Comparison of ENCODE assay signal across 22 cellular contexts in the genomic region with DNA sequence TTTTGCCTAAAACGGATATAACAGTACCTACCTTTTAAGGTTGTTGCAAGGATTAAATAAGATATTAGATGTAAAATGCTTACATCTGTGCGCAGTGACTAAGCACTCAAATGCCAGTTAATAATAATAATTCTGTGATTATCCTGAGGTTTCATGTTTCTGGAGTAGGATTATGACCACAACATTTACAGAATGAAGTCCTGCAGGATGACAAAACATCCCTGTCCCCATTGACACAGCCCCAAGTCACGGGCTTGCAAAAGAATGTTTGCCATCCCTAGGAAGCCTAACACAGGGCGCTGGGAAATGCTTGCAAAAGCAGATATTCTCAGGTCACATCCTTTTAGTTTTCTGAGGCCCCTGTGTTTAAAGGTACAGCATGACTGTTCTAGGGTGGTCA. TPM values are rescaled to one million over a fixed set of nuclear protein-coding genes. Genes with fewer than 3 reads are reported as not detected.
DNase-seq lines count a peak whose midpoint lies in the region; ATAC-seq, FAIRE-seq and TF ChIP-seq lines count a peak whose summit lies in the region.
"Had no signal": no experiment of that assay in that cellular context is flagged by ENCODE, and none has a peak within 500 bp of the region (broad histone marks: within the 10 kb centered on the region; RNA-seq: fewer than 3 reads in every experiment).

No MANE protein-coding gene starts in this region.

- H3K4me3 ChIP-seq in BLaER1 (no peak overlapping the region), GM12878 (no peak overlapping the region), MM.1S (ENCODE audit: low read length) (no peak overlapping the region), MG63 (no peak overlapping the region)
- H3K4me3 ChIP-seq: skin epidermis, stomach, uterus had no signal

- H3K9me2 ChIP-seq in MM.1S (replicated peaks; ENCODE audit: insufficient read depth, low read length), result no peaks in the 10 kb centered on the region

- in situ Hi-C loops in GM12878 (cut with MboI), result no loop called here

- H4K20me1 ChIP-seq in BLaER1, result peaks cover 100% of the 10 kb centered on the region
- no peaks in the 10 kb centered on the region for H4K20me1 ChIP-seq in GM12878 (ENCODE audit: control insufficient read depth, insufficient read depth)
- H4K20me1 ChIP-seq in MM.1S (ENCODE audit: insufficient read depth, low read length), result no peaks in the 10 kb centered on the region

- RAD21 ChIA-PET in GM12878 (lab: Charles Lee; ENCODE audit: unreplicated experiment), result interaction anchor here (0.8 to 4.3 kb wide), 6 partner anchors 8 to 38 kb away, joined by 3 to 59 read pairs (median 11); a partner anchor contains a TSS

- FAIRE-seq in GM12878 (lab: Jason Lieb, UNC), result no peak
- FAIRE-seq: bronchial epithelial cell had no signal

- CTCF ChIA-PET in GM12878 (lab: Yijun Ruan, JAX), result interaction anchor here (1.4 to 2.3 kb wide), 5 partner anchors 15 to 27 kb away, joined by 3 to 11 read pairs (median 5); no protein-coding TSS in a partner anchor

- H3K9me3 Mint-ChIP-seq in memory B cell, result no peaks in the 10 kb centered on the region
- H3K9me3 Mint-ChIP-seq: activated naive CD4-positive, alpha-beta T cell treated with anti-CD3 and anti-CD28 coated beads, Interleukin-2, amount 50 U/mL, for 72 hours; neural crest cell had no signal

- BruUV-seq in GM12878 (replicated peaks; lab: Mats Ljungman, UMichigan), result no TSS peak

- SMC1A ChIA-PET in GM12878 (lab: Charles Lee; ENCODE audit: uncharacterized antibody, unreplicated experiment), result interaction anchor here (1.3 to 17.8 kb wide), 5 partner anchors 14 to 63 kb away, joined by 5 to 336 read pairs (median 30); no protein-coding TSS in a partner anchor

- no peak overlapping the region for H3K9ac ChIP-seq in BLaER1
- H3K9ac ChIP-seq in GM12878 (ENCODE audit: control insufficient read depth, insufficient read depth, low read length), result no peak overlapping the region
- H3K9ac ChIP-seq in MM.1S (ENCODE audit: low read length), result no peak overlapping the region

- no peaks in the 10 kb centered on the region for H3F3A ChIP-seq in MM.1S (ENCODE audit: insufficient read depth, low read length)

- TF ChIP-seq POLR2A in GM12878 (IDR thresholded peaks at IDR 0.05; ENCODE audit: low read depth, low read length), result no peak

- peak overlapping the region; percentile 92 for H3K27ac Mint-ChIP-seq in memory B cell

- H3K27ac ChIP-seq in BLaER1 (no peak overlapping the region), GM12878 (ENCODE audit: control insufficient read depth, insufficient read depth) (peak overlapping the region; percentile 56), MM.1S (ENCODE audit: low read length) (no peak overlapping the region)
- H3K27ac ChIP-seq: foreskin keratinocyte, uterus had no signal

- DNase-seq in HCEC 1CT (peak; percentile 64), GM12878 (ENCODE audit: low read depth, low spot score) (no peak), memory B cell (ENCODE audit: low spot score in 2 of 2) (no peak), SW480 (ENCODE audit: low spot score) (no peak), MM.1S (no peak), MG63 (no peak)
- DNase-seq: activated CD4-positive, CD25-positive, alpha-beta regulatory T cell; activated CD8-positive, alpha-beta memory T cell treated with anti-CD3 and anti-CD28 coated beads, Interleukin-2, amount 50 U/mL, for 4 hours; effector CD8-positive, alpha-beta T cell; foreskin keratinocyte; KG1; NCI-H146; stomach; uterus had no signal

- no peak for ATAC-seq in GM12878
- ATAC-seq in memory B cell (ENCODE audit: low read depth), result no peak
- ATAC-seq in HG02610 (IDR thresholded peaks at IDR 0.05; ENCODE audit: unreplicated experiment), result no peak
- ATAC-seq: activated naive CD4-positive, alpha-beta T cell treated with anti-CD3 and anti-CD28 coated beads, Interleukin-2, amount 50 U/mL, for 72 hours; foreskin keratinocyte; Panc1 had no signal

- H3K9me3 ChIP-seq in BLaER1 (no peaks in the 10 kb centered on the region), GM12878 (replicated peaks; ENCODE audit: control insufficient read depth, insufficient read depth, low read length) (no peaks in the 10 kb centered on the region), MM.1S (replicated peaks; ENCODE audit: insufficient read depth, low read length) (no peaks in the 10 kb centered on the region), MG63 (no peaks in the 10 kb centered on the region)
- H3K9me3 ChIP-seq: stomach, uterus had no signal

- no peak for TF ChIP-seq RAD21 in GM12878 (IDR thresholded peaks at IDR 0.05; ENCODE audit: insufficient read depth, low read depth, low read length)

- peaks cover 97% of the 10 kb centered on the region for H3K4me1 ChIP-seq in BLaER1
- peaks cover 79% of the 10 kb centered on the region for H3K4me1 ChIP-seq in GM12878 (ENCODE audit: control insufficient read depth, insufficient read depth, low read length)
- peaks cover 15% of the 10 kb centered on the region for H3K4me1 ChIP-seq in MM.1S (ENCODE audit: low read length)
- H3K4me1 ChIP-seq: foreskin keratinocyte had no signal

- H2AFZ ChIP-seq in GM12878 (ENCODE audit: control insufficient read depth, low read depth, low read length), result no peak overlapping the region
- H2AFZ ChIP-seq in MM.1S (ENCODE audit: low read length), result no peak overlapping the region

- intact Hi-C loops in GM12878 (cut with micrococcal nuclease; ENCODE audit: unreplicated experiment), result no loop called here

- H3K79me2 ChIP-seq in GM12878 (ENCODE audit: control insufficient read depth, insufficient read depth, low read length), result peaks cover 98% of the 10 kb centered on the region
- H3K79me2 ChIP-seq in MM.1S (ENCODE audit: low read length), result peaks cover 99% of the 10 kb centered on the region

- POLR2A ChIA-PET in GM12878 (lab: Charles Lee), result interaction anchor here (0.6 to 4.5 kb wide), 4 partner anchors 14 to 45 kb away, joined by 3 to 40 read pairs (median 10); no protein-coding TSS in a partner anchor

- H3K27me3 ChIP-seq in BLaER1 (no peaks in the 10 kb centered on the region), GM12878 (replicated peaks in 1 of 2; ENCODE audit: control insufficient read depth in 2 of 2, insufficient read depth in 2 of 2, low read length in 1 of 2) (no peaks in the 10 kb centered on the region), MM.1S (replicated peaks; ENCODE audit: insufficient read depth, low read length) (no peaks in the 10 kb centered on the region), MG63 (no peaks in the 10 kb centered on the region)
- H3K27me3 ChIP-seq: foreskin keratinocyte, stomach, uterus had no signal

- H3K4me1 Mint-ChIP-seq in memory B cell, result peaks cover 74% of the 10 kb centered on the region

- 71% methylated on average over 4 of the region's 4 CpGs for WGBS in GM12878 (ENCODE audit: insufficient coverage, insufficient replicate concordance, low lambda C conversion rate, missing lambda C conversion rate)

- no peak for TF ChIP-seq EP300 in GM12878 (IDR thresholded peaks at IDR 0.05; ENCODE audit: borderline replicate concordance in 1 of 2, control insufficient read depth in 1 of 2, low read depth in 2 of 2, low read length in 2 of 2)

- no peak overlapping the region for H3K4me3 Mint-ChIP-seq in memory B cell
- H3K4me3 Mint-ChIP-seq: neural crest cell had no signal

- peaks cover 2% of the 10 kb centered on the region for H3K36me3 Mint-ChIP-seq in memory B cell

- TF ChIP-seq CTCF in GM12878 (IDR thresholded peaks at IDR 0.05 in 2 of 3, conservative IDR thresholded peaks at IDR 0.05 in 1 of 3; ENCODE audit: control insufficient read depth in 2 of 3, extremely low read depth in 1 of 3, insufficient read depth in 1 of 3, low read depth in 3 of 3, low read length in 3 of 3) (no peak), MM.1S (IDR thresholded peaks at IDR 0.05; ENCODE audit: low read length) (no peak)

- H3K27me3 Mint-ChIP-seq in memory B cell, result no peaks in the 10 kb centered on the region

- 0 out of 2 replicates have a peak, but pooled peaks cover 7% of the 10 kb centered on the region for H3K36me3 ChIP-seq in BLaER1
- H3K36me3 ChIP-seq in GM12878 (ENCODE audit: control insufficient read depth in 2 of 2, insufficient read depth in 2 of 2, low read length in 1 of 2), result peaks cover 0 to 6% of the 10 kb centered on the region in 2 experiments; a peak in 3 of 4 replicates
- H3K36me3 ChIP-seq in MM.1S (replicated peaks; ENCODE audit: insufficient read depth, low read length), result no peaks in the 10 kb centered on the region
- H3K36me3 ChIP-seq in MG63, result no peaks in the 10 kb centered on the region
- H3K36me3 ChIP-seq: stomach, uterus had no signal

- H3K4me2 ChIP-seq in BLaER1 (peak overlapping the region; percentile 75), GM12878 (ENCODE audit: control insufficient read depth, insufficient read depth) (no peak overlapping the region; the same call in 1 of the 2 replicates), MM.1S (ENCODE audit: low read depth, low read length) (no peak overlapping the region)

RNA-seq across cellular contexts. Expression of a gene that starts 20.1 kb away (rescaled TPM):
- 59.8 and 61.3 TPM in 2 replicates for total RNA-seq in GM12878 (2013; cell fraction: nucleolus; rRNA removed)
- 6.9 and 8.3 TPM in 2 replicates for total RNA-seq in GM12878 (2014; rRNA removed)
- 11.0 and 11.1 TPM in 2 replicates for total RNA-seq in GM12878 (2014; rRNA removed; fragmentation: Illumina TruSeq; extraction: Trizol)
- total RNA-seq in GM12878 (2021), result 39.8 and 40.1 TPM in 2 replicates
- polyA plus RNA-seq in GM12878 (2011; ENCODE audit: low read depth), result 18.4 TPM
- polyA plus RNA-seq in GM12878 (2011; rRNA removed), result 11.3 and 16.7 TPM in 2 replicates
- polyA plus RNA-seq in GM12878 (2011; cell fraction: cytosol; rRNA removed), result 13.8 and 14.1 TPM in 2 replicates
- polyA plus RNA-seq in GM12878 (2011; cell fraction: nucleus; rRNA removed), result 38.9 and 46.9 TPM in 2 replicates
- 23.6 and 27.7 TPM in 2 replicates for polyA plus RNA-seq in GM12878 (2012)
- 19.4 and 23.7 TPM in 2 replicates for polyA plus RNA-seq in GM12878 (2014; fragmentation: Illumina TruSeq; extraction: Trizol)
- 1 to 10 TPM; 6.6 to 9.4 TPM for polyA plus RNA-seq in GM12878 (2014; fragmentation: Nextera tagmentation; extraction: Ambion mirVana)
- 25.8 and 31.1 TPM in 2 replicates for polyA plus RNA-seq in GM12878 (2014; rRNA removed)
- polyA plus RNA-seq in GM12878 (2016; fragmentation: Nextera tagmentation; extraction: Ambion mirVana), result 10 to 100 TPM; 27.1 to 33.7 TPM
- polyA minus RNA-seq in GM12878 (2011; rRNA and poly(A)+ RNA removed), result 17.6 and 19.5 TPM in 2 replicates
- 5.1 and 5.6 TPM in 2 replicates for polyA minus RNA-seq in GM12878 (2011; cell fraction: cytosol; rRNA and poly(A)+ RNA removed)
- 14.9 and 32.6 TPM in 2 replicates for polyA minus RNA-seq in GM12878 (2011; cell fraction: nucleus; rRNA and poly(A)+ RNA removed)
- 1.9 and 3.1 TPM in 2 replicates for total RNA-seq in MG63 (2014; rRNA removed; shearing (Covaris generic); ENCODE audit: low replicate concordance)

RNA-seq across cellular contexts. Expression of a gene that starts 56.8 kb away (rescaled TPM):
- not detected in 2 replicates for total RNA-seq in GM12878 (2013; cell fraction: nucleolus; rRNA removed)
- not detected in 2 replicates for total RNA-seq in GM12878 (2014; rRNA removed)
- total RNA-seq in GM12878 (2014; rRNA removed; fragmentation: Illumina TruSeq; extraction: Trizol), result not detected in 2 replicates
- not detected in 2 replicates for total RNA-seq in GM12878 (2021)
- not detected for polyA plus RNA-seq in GM12878 (2011; ENCODE audit: low read depth)
- not detected in 2 replicates for polyA plus RNA-seq in GM12878 (2011; rRNA removed)
- polyA plus RNA-seq in GM12878 (2011; cell fraction: cytosol; rRNA removed), result not detected in 2 replicates
- not detected in 2 replicates for polyA plus RNA-seq in GM12878 (2011; cell fraction: nucleus; rRNA removed)
- polyA plus RNA-seq in GM12878 (2012), result not detected in 2 replicates
- not detected in 2 replicates for polyA plus RNA-seq in GM12878 (2014; fragmentation: Illumina TruSeq; extraction: Trizol)
- not detected for polyA plus RNA-seq in GM12878 (2014; fragmentation: Nextera tagmentation; extraction: Ambion mirVana)
- not detected in 2 replicates for polyA plus RNA-seq in GM12878 (2014; rRNA removed)
- not detected for polyA plus RNA-seq in GM12878 (2016; fragmentation: Nextera tagmentation; extraction: Ambion mirVana)
- polyA minus RNA-seq in GM12878 (2011; rRNA and poly(A)+ RNA removed), result not detected in 2 replicates
- not detected in 2 replicates for polyA minus RNA-seq in GM12878 (2011; cell fraction: cytosol; rRNA and poly(A)+ RNA removed)
- polyA minus RNA-seq in GM12878 (2011; cell fraction: nucleus; rRNA and poly(A)+ RNA removed), result not detected in 2 replicates
- not detected in 2 replicates for total RNA-seq in MG63 (2014; rRNA removed; shearing (Covaris generic); ENCODE audit: low replicate concordance)
- total RNA-seq: activated naive CD4-positive, alpha-beta T cell treated with anti-CD3 and anti-CD28 coated beads, Interleukin-2, amount 50 U/mL, for 72 hours; bronchial epithelial cell; foreskin keratinocyte; NCI-H460; uterus had no signal
- polyA plus RNA-seq: foreskin keratinocyte had no signal
